In the genomic region with DNA sequence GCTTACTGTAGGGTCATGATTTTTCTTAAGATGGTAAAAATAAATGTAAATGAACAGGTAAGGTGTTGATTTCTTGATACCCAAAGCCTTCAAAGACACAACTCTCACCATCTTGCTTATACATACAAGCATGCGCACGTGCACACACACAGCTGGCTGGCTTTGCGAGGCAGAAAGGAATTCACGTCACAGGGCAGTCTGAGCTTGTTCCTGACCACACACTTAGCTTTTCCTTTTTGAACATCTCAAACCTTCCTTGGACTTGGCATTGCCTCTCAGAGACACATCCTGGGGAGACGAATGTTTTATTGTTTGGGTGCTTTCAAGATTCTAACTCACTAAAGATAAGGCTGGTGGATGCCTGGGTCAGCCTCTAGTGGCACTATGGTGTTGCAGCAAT, we compare ENCODE assay signal across 1 cellular context.
TF ChIP-seq lines count a peak whose summit lies in the region.

No MANE protein-coding gene starts in this region.

TF ChIP-seq in WTC11, 78 proteins besides CTCF, POLR2A, EP300 and RAD21:
- TF ChIP-seq E2F5 (CRISPR knock-in tag; IDR thresholded peaks at IDR 0.05) (no peak), ZBTB21 (CRISPR knock-in tag; IDR thresholded peaks at IDR 0.05; ENCODE audit: borderline replicate concordance) (no peak), SOX15 (CRISPR knock-in tag; IDR thresholded peaks at IDR 0.05) (no peak), ZNF232 (CRISPR knock-in tag; IDR thresholded peaks at IDR 0.05) (no peak), ZNF425 (CRISPR knock-in tag; conservative IDR thresholded peaks at IDR 0.05) (no peak), IRF2 (CRISPR knock-in tag; IDR thresholded peaks at IDR 0.05; ENCODE audit: borderline replicate concordance, low read depth) (no peak), ZNF121 (CRISPR knock-in tag; IDR thresholded peaks at IDR 0.05) (no peak), FOXP4 (CRISPR knock-in tag; IDR thresholded peaks at IDR 0.05) (no peak), JAZF1 (CRISPR knock-in tag; IDR thresholded peaks at IDR 0.05) (no peak), GABPB1 (CRISPR knock-in tag; IDR thresholded peaks at IDR 0.05) (no peak), SMAD4 (CRISPR knock-in tag; IDR thresholded peaks at IDR 0.05) (no peak), GRHL2 (CRISPR knock-in tag; IDR thresholded peaks at IDR 0.05; ENCODE audit: insufficient replicate concordance, severe bottlenecking) (no peak), PRRX2 (CRISPR knock-in tag; IDR thresholded peaks at IDR 0.05) (no peak), SP1 (CRISPR knock-in tag; conservative IDR thresholded peaks at IDR 0.05) (no peak), STAT6 (CRISPR knock-in tag; conservative IDR thresholded peaks at IDR 0.05; ENCODE audit: low read depth) (no peak), MLX (CRISPR knock-in tag; IDR thresholded peaks at IDR 0.05) (no peak), ZNF416 (CRISPR knock-in tag; IDR thresholded peaks at IDR 0.05) (no peak), ZNF281 (CRISPR knock-in tag; IDR thresholded peaks at IDR 0.05) (no peak)
- TF ChIP-seq, protein P1, sequence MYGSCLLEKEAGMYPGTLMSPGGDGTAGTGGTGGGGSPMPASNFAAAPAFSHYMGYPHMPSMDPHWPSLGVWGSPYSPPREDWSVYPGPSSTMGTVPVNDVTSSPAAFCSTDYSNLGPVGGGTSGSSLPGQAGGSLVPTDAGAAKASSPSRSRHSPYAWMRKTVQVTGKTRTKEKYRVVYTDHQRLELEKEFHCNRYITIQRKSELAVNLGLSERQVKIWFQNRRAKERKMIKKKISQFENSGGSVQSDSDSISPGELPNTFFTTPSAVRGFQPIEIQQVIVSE (CRISPR knock-in tag; IDR thresholded peaks at IDR 0.05; ENCODE audit: borderline replicate concordance), result no peak
- TF ChIP-seq, protein P2, sequence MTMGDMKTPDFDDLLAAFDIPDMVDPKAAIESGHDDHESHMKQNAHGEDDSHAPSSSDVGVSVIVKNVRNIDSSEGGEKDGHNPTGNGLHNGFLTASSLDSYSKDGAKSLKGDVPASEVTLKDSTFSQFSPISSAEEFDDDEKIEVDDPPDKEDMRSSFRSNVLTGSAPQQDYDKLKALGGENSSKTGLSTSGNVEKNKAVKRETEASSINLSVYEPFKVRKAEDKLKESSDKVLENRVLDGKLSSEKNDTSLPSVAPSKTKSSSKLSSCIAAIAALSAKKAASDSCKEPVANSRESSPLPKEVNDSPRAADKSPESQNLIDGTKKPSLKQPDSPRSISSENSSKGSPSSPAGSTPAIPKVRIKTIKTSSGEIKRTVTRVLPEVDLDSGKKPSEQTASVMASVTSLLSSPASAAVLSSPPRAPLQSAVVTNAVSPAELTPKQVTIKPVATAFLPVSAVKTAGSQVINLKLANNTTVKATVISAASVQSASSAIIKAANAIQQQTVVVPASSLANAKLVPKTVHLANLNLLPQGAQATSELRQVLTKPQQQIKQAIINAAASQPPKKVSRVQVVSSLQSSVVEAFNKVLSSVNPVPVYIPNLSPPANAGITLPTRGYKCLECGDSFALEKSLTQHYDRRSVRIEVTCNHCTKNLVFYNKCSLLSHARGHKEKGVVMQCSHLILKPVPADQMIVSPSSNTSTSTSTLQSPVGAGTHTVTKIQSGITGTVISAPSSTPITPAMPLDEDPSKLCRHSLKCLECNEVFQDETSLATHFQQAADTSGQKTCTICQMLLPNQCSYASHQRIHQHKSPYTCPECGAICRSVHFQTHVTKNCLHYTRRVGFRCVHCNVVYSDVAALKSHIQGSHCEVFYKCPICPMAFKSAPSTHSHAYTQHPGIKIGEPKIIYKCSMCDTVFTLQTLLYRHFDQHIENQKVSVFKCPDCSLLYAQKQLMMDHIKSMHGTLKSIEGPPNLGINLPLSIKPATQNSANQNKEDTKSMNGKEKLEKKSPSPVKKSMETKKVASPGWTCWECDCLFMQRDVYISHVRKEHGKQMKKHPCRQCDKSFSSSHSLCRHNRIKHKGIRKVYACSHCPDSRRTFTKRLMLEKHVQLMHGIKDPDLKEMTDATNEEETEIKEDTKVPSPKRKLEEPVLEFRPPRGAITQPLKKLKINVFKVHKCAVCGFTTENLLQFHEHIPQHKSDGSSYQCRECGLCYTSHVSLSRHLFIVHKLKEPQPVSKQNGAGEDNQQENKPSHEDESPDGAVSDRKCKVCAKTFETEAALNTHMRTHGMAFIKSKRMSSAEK (CRISPR knock-in tag; IDR thresholded peaks at IDR 0.05; ENCODE audit: borderline replicate concordance), result no peak
